Comparison of ENCODE assay signal across 8 cellular contexts in the genomic region with DNA sequence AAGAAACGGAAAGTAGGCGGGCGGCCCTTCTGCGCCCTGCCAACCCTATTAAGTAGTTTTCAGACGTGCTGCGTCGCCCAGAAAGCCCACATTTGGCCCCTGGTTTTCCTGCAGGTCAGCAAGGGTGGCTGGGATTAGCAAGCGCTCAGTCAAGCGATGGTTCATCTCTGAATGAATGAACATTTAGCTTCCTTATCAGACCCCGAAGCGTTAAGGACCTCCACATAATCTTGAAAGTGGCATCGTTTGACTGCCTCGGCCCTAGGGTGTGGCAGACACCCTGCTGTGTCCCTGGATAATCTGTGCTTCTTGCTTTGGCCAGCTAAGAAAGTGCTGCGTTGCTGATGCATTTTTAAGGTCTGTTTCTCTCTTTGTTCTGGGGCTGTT. TPM values are rescaled to one million over a fixed set of nuclear protein-coding genes. Genes with fewer than 3 reads are reported as not detected.
A peak's percentile ranks its signal among the peaks of the same experiment; 100 is the strongest.
DNase-seq lines count a peak whose midpoint lies in the region; ATAC-seq and TF ChIP-seq lines count a peak whose summit lies in the region.

No MANE protein-coding gene starts in this region.

- peak in 1 of 2 donors; percentile 2 for ATAC-seq in activated T-cell treated with anti-CD3 and anti-CD28 coated beads, Interleukin-2, amount 50 U/mL, for 72 hours (replicated peaks in 1 of 2)

- H3K4me2 ChIP-seq in fibroblast of lung (ENCODE audit: extremely low read depth, insufficient read depth, low read length), result peak overlapping the region; percentile 84

- no peak for DNase-seq in activated T-cell treated with anti-CD3 and anti-CD28 coated beads, Interleukin-2, amount 50 U/mL, for 72 hours
- DNase-seq in activated T-cell treated with anti-CD3 and anti-CD28 coated beads, Interleukin-2, amount 50 U/mL, for 1 hour, result no peak
- peak; percentile 54 for DNase-seq in RKO (ENCODE audit: low spot score)
- DNase-seq in fibroblast of lung (ENCODE audit: low read depth in 2 of 2), result no peak
- DNase-seq in retina, result peak; percentile 64
- DNase-seq in T1000 (lab: John Stamatoyannopoulos, UW), result no peak
- no peak for DNase-seq in NOMO-1 (lab: John Stamatoyannopoulos, UW; ENCODE audit: unreplicated experiment in 2 of 2)
- DNase-seq in UCSD-AML1 (lab: John Stamatoyannopoulos, UW; ENCODE audit: unreplicated experiment), result no peak

- no peaks in the 10 kb centered on the region for H3K9me3 ChIP-seq in fibroblast of lung (ENCODE audit: control insufficient read depth, insufficient read depth, low read depth, low read length)

- H3K79me2 ChIP-seq in fibroblast of lung (ENCODE audit: control insufficient read depth, insufficient read depth, low read length), result no peaks in the 10 kb centered on the region

- H2AFZ ChIP-seq in fibroblast of lung (ENCODE audit: low read length), result peak overlapping the region; percentile 47

- TF ChIP-seq CTCF in fibroblast of lung (conservative IDR thresholded peaks at IDR 0.05 in 1 of 2, IDR thresholded peaks at IDR 0.05 in 1 of 2; ENCODE audit: low read depth in 1 of 2, low read length in 2 of 2), result no peak

- H3K27me3 Mint-ChIP-seq in activated T-cell treated with anti-CD3 and anti-CD28 coated beads, Interleukin-2, amount 50 U/mL, for 72 hours (ENCODE audit: low read depth), result no peaks in the 10 kb centered on the region

- peaks cover 7% of the 10 kb centered on the region for H3K4me1 ChIP-seq in fibroblast of lung (ENCODE audit: control insufficient read depth, extremely low read depth, insufficient read depth, low read length)

- peaks cover 36% of the 10 kb centered on the region for H3K4me1 Mint-ChIP-seq in activated T-cell treated with anti-CD3 and anti-CD28 coated beads, Interleukin-2, amount 50 U/mL, for 72 hours (ENCODE audit: low read depth)

- H3K27ac Mint-ChIP-seq in activated T-cell treated with anti-CD3 and anti-CD28 coated beads, Interleukin-2, amount 50 U/mL, for 72 hours, result peak overlapping the region; percentile 82

- H3K27ac ChIP-seq in fibroblast of lung (ENCODE audit: insufficient read depth, low read length), result peak overlapping the region; percentile 47

- peaks cover under 1% of the 10 kb centered on the region for H3K36me3 ChIP-seq in fibroblast of lung (ENCODE audit: control insufficient read depth, insufficient read depth, low read length)

- H3K9me3 Mint-ChIP-seq in activated T-cell treated with anti-CD3 and anti-CD28 coated beads, Interleukin-2, amount 50 U/mL, for 72 hours, result no peaks in the 10 kb centered on the region

- peak overlapping the region; percentile 54 for H3K9ac ChIP-seq in fibroblast of lung (ENCODE audit: insufficient read depth, low read length)

- no peaks in the 10 kb centered on the region for H3K27me3 ChIP-seq in fibroblast of lung (ENCODE audit: control insufficient read depth, insufficient read depth, low read length)

- peaks cover 3 to 13% of the 10 kb centered on the region in 2 donors for H3K36me3 Mint-ChIP-seq in activated T-cell treated with anti-CD3 and anti-CD28 coated beads, Interleukin-2, amount 50 U/mL, for 72 hours (ENCODE audit: insufficient read depth in 2 of 2)

- peak overlapping the region; percentile 94 to 96 for H3K4me3 Mint-ChIP-seq in activated T-cell treated with anti-CD3 and anti-CD28 coated beads, Interleukin-2, amount 50 U/mL, for 72 hours

- H4K20me1 ChIP-seq in fibroblast of lung (ENCODE audit: control insufficient read depth, extremely low read depth, insufficient read depth, low read length), result no peaks in the 10 kb centered on the region

- H3K4me3 ChIP-seq in fibroblast of lung (replicated peaks in 1 of 4; ENCODE audit: control extremely low read depth in 1 of 4, insufficient read depth in 1 of 4, low read depth in 3 of 4, low read length in 4 of 4), result peak overlapping the region; percentile 79 to 88 (median 82)

RNA-seq across cellular contexts. Expression of a gene that starts 0.7 kb away (rescaled TPM):
- total RNA-seq in activated T-cell treated with anti-CD3 and anti-CD28 coated beads, Interleukin-2, amount 50 U/mL, for 72 hours, result 10 to 100 TPM; 19.9 to 32.0 TPM
- total RNA-seq in fibroblast of lung, result 18.7 and 20.3 TPM in 2 replicates
- polyA plus RNA-seq in fibroblast of lung, result 29.5 and 33.6 TPM in 2 replicates
- polyA plus RNA-seq in fibroblast of lung (2012), result 21.6 and 25.4 TPM in 2 replicates
- 11.3 and 14.3 TPM in 2 replicates for polyA minus RNA-seq in fibroblast of lung (ENCODE audit: low replicate concordance)

RNA-seq across cellular contexts. Expression of a gene that starts 20.3 kb away (rescaled TPM):
- total RNA-seq in activated T-cell treated with anti-CD3 and anti-CD28 coated beads, Interleukin-2, amount 50 U/mL, for 72 hours, result 10 to 100 TPM; 47.0 to 49.3 TPM
- 31.1 and 31.5 TPM in 2 replicates for total RNA-seq in fibroblast of lung
- polyA plus RNA-seq in fibroblast of lung, result 80.2 and 101 TPM in 2 replicates
- 41.5 and 51.2 TPM in 2 replicates for polyA plus RNA-seq in fibroblast of lung (2012)
- 27.3 and 32.9 TPM in 2 replicates for polyA minus RNA-seq in fibroblast of lung (ENCODE audit: low replicate concordance)

RNA-seq across cellular contexts. Expression of a gene that starts 31.4 kb away (rescaled TPM):
- 10 to 100 TPM; 44.6 to 51.7 TPM for total RNA-seq in activated T-cell treated with anti-CD3 and anti-CD28 coated beads, Interleukin-2, amount 50 U/mL, for 72 hours
- total RNA-seq in fibroblast of lung, result 39.8 TPM in 2 replicates
- 88.6 and 92.6 TPM in 2 replicates for polyA plus RNA-seq in fibroblast of lung
- 49.4 and 59.3 TPM in 2 replicates for polyA plus RNA-seq in fibroblast of lung (2012)
- polyA minus RNA-seq in fibroblast of lung (ENCODE audit: low replicate concordance), result 3.4 and 7.2 TPM in 2 replicates

RNA-seq across cellular contexts. Expression of a gene that starts 31.6 kb away (rescaled TPM):
- 10 to 100 TPM; 74.4 to 77.9 TPM for total RNA-seq in activated T-cell treated with anti-CD3 and anti-CD28 coated beads, Interleukin-2, amount 50 U/mL, for 72 hours
- total RNA-seq in fibroblast of lung, result 7.4 and 12.9 TPM in 2 replicates
- 6.7 and 6.8 TPM in 2 replicates for polyA plus RNA-seq in fibroblast of lung
- 8.8 and 10.5 TPM in 2 replicates for polyA plus RNA-seq in fibroblast of lung (2012)
- 17.6 and 22.8 TPM in 2 replicates for polyA minus RNA-seq in fibroblast of lung (ENCODE audit: low replicate concordance)

RNA-seq across cellular contexts. Expression of a gene that starts 50.8 kb away (rescaled TPM):
- total RNA-seq in activated T-cell treated with anti-CD3 and anti-CD28 coated beads, Interleukin-2, amount 50 U/mL, for 72 hours, result under 1 TPM; 0.48 to 0.74 TPM
- 9.6 and 16.7 TPM in 2 replicates for total RNA-seq in fibroblast of lung
- 8.8 and 13.3 TPM in 2 replicates for polyA plus RNA-seq in fibroblast of lung
- 9.3 and 11.7 TPM in 2 replicates for polyA plus RNA-seq in fibroblast of lung (2012)
- polyA minus RNA-seq in fibroblast of lung (ENCODE audit: low replicate concordance), result 20.8 and 28.6 TPM in 2 replicates

Comparison
In these comparisons a context has a peak if more than half of its experiments do, and no peak if none do; other contexts are left out.
1. DNase-seq: peak in RKO (single experiment) and retina (single experiment); none in activated T-cell treated with anti-CD3 and anti-CD28 coated beads, Interleukin-2, amount 50 U/mL, for 72 hours (0 of 2), activated T-cell treated with anti-CD3 and anti-CD28 coated beads, Interleukin-2, amount 50 U/mL, for 1 hour (single experiment), fibroblast of lung (0 of 2), T1000 (single experiment), NOMO-1 (0 of 2) and UCSD-AML1 (single experiment).